In the genomic region with DNA sequence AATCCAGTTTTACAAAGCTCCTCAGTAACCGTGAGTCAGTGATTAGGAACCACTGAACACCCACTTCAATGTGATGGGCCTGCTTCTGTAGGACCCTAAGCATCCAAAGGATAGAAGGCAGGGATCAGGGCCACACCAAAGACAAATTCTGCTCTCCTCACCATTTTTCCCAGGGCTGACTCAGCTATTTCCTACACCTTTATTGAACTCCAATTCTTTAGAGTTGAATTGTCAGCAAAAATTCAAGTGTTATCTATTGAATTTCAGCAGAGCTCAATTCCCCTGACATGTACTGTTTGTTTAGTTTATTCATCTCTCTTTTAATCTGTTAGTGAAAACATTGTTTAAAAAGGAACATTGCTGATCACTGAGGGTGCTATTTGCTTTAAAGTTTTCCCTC, we compare ENCODE assay signal across 1 cellular context.
TF ChIP-seq lines count a peak whose summit lies in the region.

No MANE protein-coding gene starts in this region.

TF ChIP-seq in GM23338, 12 proteins besides CTCF, POLR2A, EP300 and RAD21 (continued from another document):
- no peak for TF ChIP-seq CREB1 (CRISPR knock-in tag; IDR thresholded peaks at IDR 0.05; ENCODE audit: low read depth)
- TF ChIP-seq EZH2 (IDR thresholded peaks at IDR 0.05; ENCODE audit: low read depth, unreplicated experiment): no peak
